ENCODE assay signal across 1 cellular context in the genomic region with DNA sequence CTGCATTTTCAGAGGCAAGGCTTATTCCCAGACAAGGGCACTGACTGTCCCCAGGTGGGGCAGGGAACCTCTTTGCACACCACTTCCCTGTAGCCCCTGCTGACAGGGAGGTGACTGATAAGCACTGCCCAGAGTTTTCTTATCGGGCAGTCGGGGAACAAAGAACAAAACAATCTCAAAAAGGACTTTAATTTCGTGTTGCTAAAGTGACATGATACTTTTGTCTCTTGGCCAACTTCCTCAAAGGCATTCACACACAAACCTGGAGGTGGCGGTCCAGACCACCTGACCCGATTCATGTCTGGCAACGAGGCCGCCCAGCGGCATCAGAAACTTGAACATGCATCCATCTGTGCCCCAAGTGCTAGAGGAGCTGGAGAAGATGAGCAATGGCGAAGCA.
TF ChIP-seq lines count a peak whose summit lies in the region.

No MANE protein-coding gene starts in this region.

TF ChIP-seq in K562, 482 proteins besides CTCF, POLR2A, EP300 and RAD21 (continued from another document):
- TF ChIP-seq, protein P1, sequence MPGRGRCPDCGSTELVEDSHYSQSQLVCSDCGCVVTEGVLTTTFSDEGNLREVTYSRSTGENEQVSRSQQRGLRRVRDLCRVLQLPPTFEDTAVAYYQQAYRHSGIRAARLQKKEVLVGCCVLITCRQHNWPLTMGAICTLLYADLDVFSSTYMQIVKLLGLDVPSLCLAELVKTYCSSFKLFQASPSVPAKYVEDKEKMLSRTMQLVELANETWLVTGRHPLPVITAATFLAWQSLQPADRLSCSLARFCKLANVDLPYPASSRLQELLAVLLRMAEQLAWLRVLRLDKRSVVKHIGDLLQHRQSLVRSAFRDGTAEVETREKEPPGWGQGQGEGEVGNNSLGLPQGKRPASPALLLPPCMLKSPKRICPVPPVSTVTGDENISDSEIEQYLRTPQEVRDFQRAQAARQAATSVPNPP (IDR thresholded peaks at IDR 0.05; ENCODE audit: borderline replicate concordance, insufficient read depth, insufficient read length): no peak
- TF ChIP-seq TBP (optimal IDR thresholded peaks at IDR 0.05; ENCODE audit: low read depth, low read length): no peak
- TF ChIP-seq MEIS2 (IDR thresholded peaks at IDR 0.05; ENCODE audit: partially characterized antibody): peak; percentile 52
- TF ChIP-seq ELF4 (CRISPR knock-in tag; IDR thresholded peaks at IDR 0.05): no peak
- no peak for TF ChIP-seq ZNF77 (CRISPR knock-in tag; IDR thresholded peaks at IDR 0.05)
- TF ChIP-seq MTA3 (IDR thresholded peaks at IDR 0.05; ENCODE audit: borderline replicate concordance): 0 out of 2 replicates have a peak, but pooled peaks have one; percentile 41
- TF ChIP-seq ZNF57 (CRISPR knock-in tag; IDR thresholded peaks at IDR 0.05): no peak
- no peak for TF ChIP-seq SRSF1 (IDR thresholded peaks at IDR 0.05; ENCODE audit: low read depth, low read length)
- no peak for TF ChIP-seq SREBF1 (IDR thresholded peaks at IDR 0.05; ENCODE audit: borderline replicate concordance, low read depth, low read length)
- TF ChIP-seq, protein P2, sequence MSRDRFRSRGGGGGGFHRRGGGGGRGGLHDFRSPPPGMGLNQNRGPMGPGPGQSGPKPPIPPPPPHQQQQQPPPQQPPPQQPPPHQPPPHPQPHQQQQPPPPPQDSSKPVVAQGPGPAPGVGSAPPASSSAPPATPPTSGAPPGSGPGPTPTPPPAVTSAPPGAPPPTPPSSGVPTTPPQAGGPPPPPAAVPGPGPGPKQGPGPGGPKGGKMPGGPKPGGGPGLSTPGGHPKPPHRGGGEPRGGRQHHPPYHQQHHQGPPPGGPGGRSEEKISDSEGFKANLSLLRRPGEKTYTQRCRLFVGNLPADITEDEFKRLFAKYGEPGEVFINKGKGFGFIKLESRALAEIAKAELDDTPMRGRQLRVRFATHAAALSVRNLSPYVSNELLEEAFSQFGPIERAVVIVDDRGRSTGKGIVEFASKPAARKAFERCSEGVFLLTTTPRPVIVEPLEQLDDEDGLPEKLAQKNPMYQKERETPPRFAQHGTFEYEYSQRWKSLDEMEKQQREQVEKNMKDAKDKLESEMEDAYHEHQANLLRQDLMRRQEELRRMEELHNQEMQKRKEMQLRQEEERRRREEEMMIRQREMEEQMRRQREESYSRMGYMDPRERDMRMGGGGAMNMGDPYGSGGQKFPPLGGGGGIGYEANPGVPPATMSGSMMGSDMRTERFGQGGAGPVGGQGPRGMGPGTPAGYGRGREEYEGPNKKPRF (IDR thresholded peaks at IDR 0.05; ENCODE audit: low read depth, low read length): no peak
- peak; percentile 18; the same call in 1 of the 2 replicates for TF ChIP-seq SMC3 (conservative IDR thresholded peaks at IDR 0.05; ENCODE audit: insufficient read depth, low read depth, low read length)
- TF ChIP-seq SP1 (CRISPR knock-in tag; IDR thresholded peaks at IDR 0.05): 0 out of 2 replicates have a peak, but pooled peaks have one; percentile 17
- TF ChIP-seq, protein P3, sequence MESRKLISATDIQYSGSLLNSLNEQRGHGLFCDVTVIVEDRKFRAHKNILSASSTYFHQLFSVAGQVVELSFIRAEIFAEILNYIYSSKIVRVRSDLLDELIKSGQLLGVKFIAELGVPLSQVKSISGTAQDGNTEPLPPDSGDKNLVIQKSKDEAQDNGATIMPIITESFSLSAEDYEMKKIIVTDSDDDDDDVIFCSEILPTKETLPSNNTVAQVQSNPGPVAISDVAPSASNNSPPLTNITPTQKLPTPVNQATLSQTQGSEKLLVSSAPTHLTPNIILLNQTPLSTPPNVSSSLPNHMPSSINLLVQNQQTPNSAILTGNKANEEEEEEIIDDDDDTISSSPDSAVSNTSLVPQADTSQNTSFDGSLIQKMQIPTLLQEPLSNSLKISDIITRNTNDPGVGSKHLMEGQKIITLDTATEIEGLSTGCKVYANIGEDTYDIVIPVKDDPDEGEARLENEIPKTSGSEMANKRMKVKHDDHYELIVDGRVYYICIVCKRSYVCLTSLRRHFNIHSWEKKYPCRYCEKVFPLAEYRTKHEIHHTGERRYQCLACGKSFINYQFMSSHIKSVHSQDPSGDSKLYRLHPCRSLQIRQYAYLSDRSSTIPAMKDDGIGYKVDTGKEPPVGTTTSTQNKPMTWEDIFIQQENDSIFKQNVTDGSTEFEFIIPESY (CRISPR knock-in tag; IDR thresholded peaks at IDR 0.05): peak; percentile 95
- peak in 1 of 2 experiments; percentile 50; a peak in 1 of 4 replicates for TF ChIP-seq MAZ (CRISPR knock-in tag; conservative IDR thresholded peaks at IDR 0.05 in 1 of 2, IDR thresholded peaks at IDR 0.05 in 1 of 2)
- TF ChIP-seq, protein P4, sequence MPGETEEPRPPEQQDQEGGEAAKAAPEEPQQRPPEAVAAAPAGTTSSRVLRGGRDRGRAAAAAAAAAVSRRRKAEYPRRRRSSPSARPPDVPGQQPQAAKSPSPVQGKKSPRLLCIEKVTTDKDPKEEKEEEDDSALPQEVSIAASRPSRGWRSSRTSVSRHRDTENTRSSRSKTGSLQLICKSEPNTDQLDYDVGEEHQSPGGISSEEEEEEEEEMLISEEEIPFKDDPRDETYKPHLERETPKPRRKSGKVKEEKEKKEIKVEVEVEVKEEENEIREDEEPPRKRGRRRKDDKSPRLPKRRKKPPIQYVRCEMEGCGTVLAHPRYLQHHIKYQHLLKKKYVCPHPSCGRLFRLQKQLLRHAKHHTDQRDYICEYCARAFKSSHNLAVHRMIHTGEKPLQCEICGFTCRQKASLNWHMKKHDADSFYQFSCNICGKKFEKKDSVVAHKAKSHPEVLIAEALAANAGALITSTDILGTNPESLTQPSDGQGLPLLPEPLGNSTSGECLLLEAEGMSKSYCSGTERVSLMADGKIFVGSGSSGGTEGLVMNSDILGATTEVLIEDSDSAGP (CRISPR knock-in tag; IDR thresholded peaks at IDR 0.05): no peak
- TF ChIP-seq, protein P5, sequence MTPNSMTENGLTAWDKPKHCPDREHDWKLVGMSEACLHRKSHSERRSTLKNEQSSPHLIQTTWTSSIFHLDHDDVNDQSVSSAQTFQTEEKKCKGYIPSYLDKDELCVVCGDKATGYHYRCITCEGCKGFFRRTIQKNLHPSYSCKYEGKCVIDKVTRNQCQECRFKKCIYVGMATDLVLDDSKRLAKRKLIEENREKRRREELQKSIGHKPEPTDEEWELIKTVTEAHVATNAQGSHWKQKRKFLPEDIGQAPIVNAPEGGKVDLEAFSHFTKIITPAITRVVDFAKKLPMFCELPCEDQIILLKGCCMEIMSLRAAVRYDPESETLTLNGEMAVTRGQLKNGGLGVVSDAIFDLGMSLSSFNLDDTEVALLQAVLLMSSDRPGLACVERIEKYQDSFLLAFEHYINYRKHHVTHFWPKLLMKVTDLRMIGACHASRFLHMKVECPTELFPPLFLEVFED (CRISPR knock-in tag; conservative IDR thresholded peaks at IDR 0.05): no peak
- peak; percentile 13; the same call in 1 of the 2 replicates for TF ChIP-seq MYC (IDR thresholded peaks at IDR 0.05; ENCODE audit: low read depth, low read length)
- no peak for TF ChIP-seq MYC (CRISPR knock-in tag; IDR thresholded peaks at IDR 0.05; ENCODE audit: borderline replicate concordance, low read depth)
- TF ChIP-seq, protein P6, sequence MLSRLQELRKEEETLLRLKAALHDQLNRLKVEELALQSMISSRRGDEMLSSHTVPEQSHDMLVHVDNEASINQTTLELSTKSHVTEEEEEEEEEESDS (CRISPR knock-in tag; IDR thresholded peaks at IDR 0.05): no peak
- peak; percentile 52 for TF ChIP-seq CBFA2T3 (IDR thresholded peaks at IDR 0.05)
- TF ChIP-seq LEF1 (IDR thresholded peaks at IDR 0.05): no peak
- no peak for TF ChIP-seq SMAD3 (CRISPR knock-in tag; conservative IDR thresholded peaks at IDR 0.05)
- no peak for TF ChIP-seq MCM5 (IDR thresholded peaks at IDR 0.05; ENCODE audit: low read depth)
- TF ChIP-seq ADNP (tag; IDR thresholded peaks at IDR 0.05): no peak
- no peak for TF ChIP-seq MCM2 (IDR thresholded peaks at IDR 0.05; ENCODE audit: low read depth)
- no peak for TF ChIP-seq MCM3 (IDR thresholded peaks at IDR 0.05)
- no peak for TF ChIP-seq FOXA3 (CRISPR knock-in tag; conservative IDR thresholded peaks at IDR 0.05 in 1 of 2, IDR thresholded peaks at IDR 0.05 in 1 of 2)
- 0 out of 2 replicates have a peak, but pooled peaks have one; percentile 47 for TF ChIP-seq ATF7 (IDR thresholded peaks at IDR 0.05)
- TF ChIP-seq ARID1B (IDR thresholded peaks at IDR 0.05): peak; percentile 49
- no peak for TF ChIP-seq ZNF778 (CRISPR knock-in tag; IDR thresholded peaks at IDR 0.05)
- TF ChIP-seq BCOR (IDR thresholded peaks at IDR 0.05): no peak
- TF ChIP-seq CXXC5 (CRISPR knock-in tag; IDR thresholded peaks at IDR 0.05): 0 out of 2 replicates have a peak, but pooled peaks have one; percentile 20
- TF ChIP-seq BRCA1 (IDR thresholded peaks at IDR 0.05): no peak
- TF ChIP-seq BRCA1 (CRISPR knock-in tag; IDR thresholded peaks at IDR 0.05): no peak
- no peak for TF ChIP-seq PHF20 (IDR thresholded peaks at IDR 0.05; ENCODE audit: partially characterized antibody)
- TF ChIP-seq, protein P7, sequence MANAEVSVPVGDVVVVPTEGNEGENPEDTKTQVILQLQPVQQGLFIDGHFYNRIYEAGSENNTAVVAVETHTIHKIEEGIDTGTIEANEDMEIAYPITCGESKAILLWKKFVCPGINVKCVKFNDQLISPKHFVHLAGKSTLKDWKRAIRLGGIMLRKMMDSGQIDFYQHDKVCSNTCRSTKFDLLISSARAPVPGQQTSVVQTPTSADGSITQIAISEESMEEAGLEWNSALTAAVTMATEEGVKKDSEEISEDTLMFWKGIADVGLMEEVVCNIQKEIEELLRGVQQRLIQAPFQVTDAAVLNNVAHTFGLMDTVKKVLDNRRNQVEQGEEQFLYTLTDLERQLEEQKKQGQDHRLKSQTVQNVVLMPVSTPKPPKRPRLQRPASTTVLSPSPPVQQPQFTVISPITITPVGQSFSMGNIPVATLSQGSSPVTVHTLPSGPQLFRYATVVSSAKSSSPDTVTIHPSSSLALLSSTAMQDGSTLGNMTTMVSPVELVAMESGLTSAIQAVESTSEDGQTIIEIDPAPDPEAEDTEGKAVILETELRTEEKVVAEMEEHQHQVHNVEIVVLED (CRISPR knock-in tag; IDR thresholded peaks at IDR 0.05): no peak
